In the genomic region with DNA sequence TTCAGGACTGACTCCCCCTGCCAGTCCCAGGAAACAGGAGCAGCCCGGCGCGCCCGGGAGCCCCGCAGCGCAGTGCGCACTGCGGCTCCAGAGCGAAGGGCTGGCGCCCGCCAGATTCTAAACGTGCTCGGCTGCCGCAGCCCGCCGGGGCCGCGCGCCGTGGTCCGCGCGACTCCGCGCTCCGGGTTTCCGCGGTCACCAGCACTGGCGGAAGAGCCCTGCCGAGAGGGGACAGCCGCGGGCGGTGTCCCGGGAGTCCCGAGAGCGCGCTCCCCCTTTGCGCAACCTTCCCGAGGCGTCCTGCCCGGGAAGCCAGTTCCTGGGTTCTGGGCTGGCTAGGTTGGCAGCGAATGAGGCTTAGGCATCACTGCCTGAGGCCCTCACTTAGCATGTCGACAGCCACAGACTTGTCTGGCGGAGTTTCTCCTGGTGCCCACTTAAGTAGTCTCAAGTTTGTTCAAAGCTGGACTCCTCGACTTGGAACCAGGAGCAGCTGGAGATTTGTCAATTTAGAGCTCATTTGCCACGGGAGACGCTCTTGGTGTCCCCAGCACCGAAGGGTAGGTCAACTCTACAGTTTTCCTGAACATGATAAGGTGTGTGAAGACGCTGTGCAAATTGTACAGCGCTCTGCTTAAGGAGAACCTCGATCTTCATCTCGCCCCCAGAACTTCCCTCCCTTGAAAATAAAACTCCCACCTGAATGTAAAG, we compare ENCODE assay signal across 1 cellular context.
TF ChIP-seq lines count a peak whose summit lies in the region.

No MANE protein-coding gene starts in this region.

TF ChIP-seq in HepG2, 621 proteins besides CTCF, POLR2A, EP300 and RAD21 (continued from another document and continues in another):
- TF ChIP-seq, protein P1, sequence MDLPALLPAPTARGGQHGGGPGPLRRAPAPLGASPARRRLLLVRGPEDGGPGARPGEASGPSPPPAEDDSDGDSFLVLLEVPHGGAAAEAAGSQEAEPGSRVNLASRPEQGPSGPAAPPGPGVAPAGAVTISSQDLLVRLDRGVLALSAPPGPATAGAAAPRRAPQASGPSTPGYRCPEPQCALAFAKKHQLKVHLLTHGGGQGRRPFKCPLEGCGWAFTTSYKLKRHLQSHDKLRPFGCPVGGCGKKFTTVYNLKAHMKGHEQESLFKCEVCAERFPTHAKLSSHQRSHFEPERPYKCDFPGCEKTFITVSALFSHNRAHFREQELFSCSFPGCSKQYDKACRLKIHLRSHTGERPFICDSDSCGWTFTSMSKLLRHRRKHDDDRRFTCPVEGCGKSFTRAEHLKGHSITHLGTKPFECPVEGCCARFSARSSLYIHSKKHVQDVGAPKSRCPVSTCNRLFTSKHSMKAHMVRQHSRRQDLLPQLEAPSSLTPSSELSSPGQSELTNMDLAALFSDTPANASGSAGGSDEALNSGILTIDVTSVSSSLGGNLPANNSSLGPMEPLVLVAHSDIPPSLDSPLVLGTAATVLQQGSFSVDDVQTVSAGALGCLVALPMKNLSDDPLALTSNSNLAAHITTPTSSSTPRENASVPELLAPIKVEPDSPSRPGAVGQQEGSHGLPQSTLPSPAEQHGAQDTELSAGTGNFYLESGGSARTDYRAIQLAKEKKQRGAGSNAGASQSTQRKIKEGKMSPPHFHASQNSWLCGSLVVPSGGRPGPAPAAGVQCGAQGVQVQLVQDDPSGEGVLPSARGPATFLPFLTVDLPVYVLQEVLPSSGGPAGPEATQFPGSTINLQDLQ (CRISPR knock-in tag; IDR thresholded peaks at IDR 0.05), result peak; percentile 90
- TF ChIP-seq XRCC5 (optimal IDR thresholded peaks at IDR 0.05; ENCODE audit: low read length) (peak; percentile 90), AGO1 (IDR thresholded peaks at IDR 0.05; ENCODE audit: low read depth, low read length, poor library complexity, severe bottlenecking) (peak; percentile 88), CHD4 (IDR thresholded peaks at IDR 0.05; ENCODE audit: borderline replicate concordance, low read length) (no peak; the same call in 1 of the 2 replicates), ARNT (IDR thresholded peaks at IDR 0.05) (no peak), MAZ (IDR thresholded peaks at IDR 0.05; ENCODE audit: borderline replicate concordance, low read depth, low read length) (peak; percentile 79), MAZ (CRISPR knock-in tag; IDR thresholded peaks at IDR 0.05; ENCODE audit: low read depth) (peak; percentile 96), FOXK2 (IDR thresholded peaks at IDR 0.05) (no peak), E2F1 (CRISPR knock-in tag; IDR thresholded peaks at IDR 0.05) (peak; percentile 97), RFX3 (CRISPR knock-in tag; IDR thresholded peaks at IDR 0.05) (no peak), ZNF614 (CRISPR knock-in tag; IDR thresholded peaks at IDR 0.05; ENCODE audit: borderline replicate concordance) (peak; percentile 94), SP4 (CRISPR knock-in tag; IDR thresholded peaks at IDR 0.05) (peak; percentile 79), ZNF12 (CRISPR knock-in tag; IDR thresholded peaks at IDR 0.05) (0 out of 2 replicates have a peak, but pooled peaks have one; percentile 35), ZBTB1 (CRISPR knock-in tag; IDR thresholded peaks at IDR 0.05; ENCODE audit: borderline replicate concordance) (no peak), ZSCAN5A (CRISPR knock-in tag; IDR thresholded peaks at IDR 0.05; ENCODE audit: borderline replicate concordance) (peak; percentile 71; the same call in 1 of the 2 replicates), TIGD3 (CRISPR knock-in tag; IDR thresholded peaks at IDR 0.05; ENCODE audit: borderline replicate concordance) (no peak), ZNF205 (CRISPR knock-in tag; IDR thresholded peaks at IDR 0.05) (peak; percentile 90), ZNF503 (CRISPR knock-in tag; IDR thresholded peaks at IDR 0.05) (peak; percentile 94), HOXA3 (CRISPR knock-in tag; IDR thresholded peaks at IDR 0.05) (peak; percentile 96), RFX5 (IDR thresholded peaks at IDR 0.05; ENCODE audit: low read depth, low read length) (no peak; the same call in 1 of the 2 replicates), ZNF616 (CRISPR knock-in tag; IDR thresholded peaks at IDR 0.05; ENCODE audit: low read depth) (peak; percentile 63; the same call in 1 of the 2 replicates), SETDB1 (CRISPR knock-in tag; IDR thresholded peaks at IDR 0.05; ENCODE audit: borderline replicate concordance) (no peak), ZNF275 (CRISPR knock-in tag; IDR thresholded peaks at IDR 0.05; ENCODE audit: borderline replicate concordance) (peak; percentile 85; the same call in 1 of the 2 replicates), TRIM24 (CRISPR knock-in tag; IDR thresholded peaks at IDR 0.05) (no peak), ZNF737 (CRISPR knock-in tag; IDR thresholded peaks at IDR 0.05; ENCODE audit: borderline replicate concordance) (no peak; the same call in 1 of the 2 replicates), KLF9 (CRISPR knock-in tag; IDR thresholded peaks at IDR 0.05; ENCODE audit: low read depth) (no peak), TAF1 (CRISPR knock-in tag; IDR thresholded peaks at IDR 0.05) (peak; percentile 88), THAP8 (CRISPR knock-in tag; IDR thresholded peaks at IDR 0.05; ENCODE audit: borderline replicate concordance) (0 out of 2 replicates have a peak, but pooled peaks have one; percentile 38), SP1 (IDR thresholded peaks at IDR 0.05) (no peak), SP1 (CRISPR knock-in tag; IDR thresholded peaks at IDR 0.05) (peak; percentile 54; the same call in 1 of the 2 replicates), ZNF773 (CRISPR knock-in tag; IDR thresholded peaks at IDR 0.05; ENCODE audit: borderline replicate concordance) (peak; percentile 98; the same call in 1 of the 2 replicates), ZNF484 (CRISPR knock-in tag; IDR thresholded peaks at IDR 0.05; ENCODE audit: borderline replicate concordance, low read depth) (no peak), SIN3B (IDR thresholded peaks at IDR 0.05; ENCODE audit: low read length) (no peak; the same call in 1 of the 2 replicates), WIZ (CRISPR knock-in tag; IDR thresholded peaks at IDR 0.05) (peak; percentile 40; the same call in 1 of the 2 replicates), FOXJ3 (CRISPR knock-in tag; IDR thresholded peaks at IDR 0.05; ENCODE audit: borderline replicate concordance) (peak; percentile 53; the same call in 1 of the 2 replicates), HOXA7 (CRISPR knock-in tag; IDR thresholded peaks at IDR 0.05) (no peak), ZNF367 (CRISPR knock-in tag; IDR thresholded peaks at IDR 0.05; ENCODE audit: borderline replicate concordance) (peak; percentile 91; the same call in 1 of the 2 replicates), ZNF34 (CRISPR knock-in tag; IDR thresholded peaks at IDR 0.05; ENCODE audit: borderline replicate concordance) (no peak)
- TF ChIP-seq, protein P2, sequence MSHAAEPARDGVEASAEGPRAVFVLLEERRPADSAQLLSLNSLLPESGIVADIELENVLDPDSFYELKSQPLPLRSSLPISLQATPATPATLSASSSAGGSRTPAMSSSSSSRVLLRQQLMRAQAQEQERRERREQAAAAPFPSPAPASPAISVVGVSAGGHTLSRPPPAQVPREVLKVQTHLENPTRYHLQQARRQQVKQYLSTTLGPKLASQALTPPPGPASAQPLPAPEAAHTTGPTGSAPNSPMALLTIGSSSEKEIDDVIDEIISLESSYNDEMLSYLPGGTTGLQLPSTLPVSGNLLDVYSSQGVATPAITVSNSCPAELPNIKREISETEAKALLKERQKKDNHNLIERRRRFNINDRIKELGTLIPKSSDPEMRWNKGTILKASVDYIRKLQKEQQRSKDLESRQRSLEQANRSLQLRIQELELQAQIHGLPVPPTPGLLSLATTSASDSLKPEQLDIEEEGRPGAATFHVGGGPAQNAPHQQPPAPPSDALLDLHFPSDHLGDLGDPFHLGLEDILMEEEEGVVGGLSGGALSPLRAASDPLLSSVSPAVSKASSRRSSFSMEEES (CRISPR knock-in tag; IDR thresholded peaks at IDR 0.05), result peak; percentile 37
- TF ChIP-seq, protein P3, sequence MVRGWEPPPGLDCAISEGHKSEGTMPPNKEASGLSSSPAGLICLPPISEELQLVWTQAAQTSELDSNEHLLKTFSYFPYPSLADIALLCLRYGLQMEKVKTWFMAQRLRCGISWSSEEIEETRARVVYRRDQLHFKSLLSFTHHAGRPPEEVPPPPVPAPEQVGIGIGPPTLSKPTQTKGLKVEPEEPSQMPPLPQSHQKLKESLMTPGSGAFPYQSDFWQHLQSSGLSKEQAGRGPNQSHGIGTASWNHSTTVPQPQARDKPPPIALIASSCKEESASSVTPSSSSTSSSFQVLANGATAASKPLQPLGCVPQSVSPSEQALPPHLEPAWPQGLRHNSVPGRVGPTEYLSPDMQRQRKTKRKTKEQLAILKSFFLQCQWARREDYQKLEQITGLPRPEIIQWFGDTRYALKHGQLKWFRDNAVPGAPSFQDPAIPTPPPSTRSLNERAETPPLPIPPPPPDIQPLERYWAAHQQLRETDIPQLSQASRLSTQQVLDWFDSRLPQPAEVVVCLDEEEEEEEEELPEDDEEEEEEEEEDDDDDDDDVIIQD (CRISPR knock-in tag; IDR thresholded peaks at IDR 0.05; ENCODE audit: low read depth), result peak; percentile 73
- TF ChIP-seq, protein P4, sequence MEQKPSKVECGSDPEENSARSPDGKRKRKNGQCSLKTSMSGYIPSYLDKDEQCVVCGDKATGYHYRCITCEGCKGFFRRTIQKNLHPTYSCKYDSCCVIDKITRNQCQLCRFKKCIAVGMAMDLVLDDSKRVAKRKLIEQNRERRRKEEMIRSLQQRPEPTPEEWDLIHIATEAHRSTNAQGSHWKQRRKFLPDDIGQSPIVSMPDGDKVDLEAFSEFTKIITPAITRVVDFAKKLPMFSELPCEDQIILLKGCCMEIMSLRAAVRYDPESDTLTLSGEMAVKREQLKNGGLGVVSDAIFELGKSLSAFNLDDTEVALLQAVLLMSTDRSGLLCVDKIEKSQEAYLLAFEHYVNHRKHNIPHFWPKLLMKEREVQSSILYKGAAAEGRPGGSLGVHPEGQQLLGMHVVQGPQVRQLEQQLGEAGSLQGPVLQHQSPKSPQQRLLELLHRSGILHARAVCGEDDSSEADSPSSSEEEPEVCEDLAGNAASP (CRISPR knock-in tag; IDR thresholded peaks at IDR 0.05; ENCODE audit: borderline replicate concordance), result peak; percentile 65
- TF ChIP-seq, protein P5, sequence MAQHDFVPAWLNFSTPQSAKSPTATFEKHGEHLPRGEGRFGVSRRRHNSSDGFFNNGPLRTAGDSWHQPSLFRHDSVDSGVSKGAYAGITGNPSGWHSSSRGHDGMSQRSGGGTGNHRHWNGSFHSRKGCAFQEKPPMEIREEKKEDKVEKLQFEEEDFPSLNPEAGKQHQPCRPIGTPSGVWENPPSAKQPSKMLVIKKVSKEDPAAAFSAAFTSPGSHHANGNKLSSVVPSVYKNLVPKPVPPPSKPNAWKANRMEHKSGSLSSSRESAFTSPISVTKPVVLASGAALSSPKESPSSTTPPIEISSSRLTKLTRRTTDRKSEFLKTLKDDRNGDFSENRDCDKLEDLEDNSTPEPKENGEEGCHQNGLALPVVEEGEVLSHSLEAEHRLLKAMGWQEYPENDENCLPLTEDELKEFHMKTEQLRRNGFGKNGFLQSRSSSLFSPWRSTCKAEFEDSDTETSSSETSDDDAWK (CRISPR knock-in tag; IDR thresholded peaks at IDR 0.05), result no peak
